ENCODE assay signal across 24 cellular contexts in genomic region chr18:74513883-74514205, GRCh38. TPM values are rescaled to one million over a fixed set of nuclear protein-coding genes. Genes with fewer than 3 reads are reported as not detected.
DNase-seq lines count a peak whose midpoint lies in the region; TF ChIP-seq lines count a peak whose summit lies in the region.
"Had no signal": no experiment of that assay in that cellular context is flagged by ENCODE, and none has a peak within 500 bp of the region (broad histone marks: within the 10 kb centered on the region; RNA-seq: fewer than 3 reads in every experiment).

No MANE protein-coding gene starts in this region.

- H3K4me1 ChIP-seq in liver (ENCODE audit: control insufficient read depth in 4 of 4, insufficient read depth in 4 of 4, low read length in 3 of 4) = peaks cover 9 to 55% (median 40%) of the 10 kb centered on the region in 4 donors
- H3K4me1 ChIP-seq: SJSA1 had no signal

- H3K27me3 ChIP-seq in dorsolateral prefrontal cortex = no peaks in the 10 kb centered on the region
- H3K27me3 ChIP-seq in liver (ENCODE audit: control insufficient read depth in 4 of 4, insufficient read depth in 4 of 4, low read length in 3 of 4) = no peaks in the 10 kb centered on the region
- H3K27me3 ChIP-seq: BLaER1, SJSA1 had no signal

- H3K27ac ChIP-seq in dorsolateral prefrontal cortex = peak overlapping the region in 56 of 59 donors; percentile 58 to 100 (median 96)
- peak overlapping the region; percentile 55 to 66 for H3K27ac ChIP-seq in liver (ENCODE audit: low read depth in 1 of 2, low read length in 2 of 2)
- peak overlapping the region; percentile 93 for H3K27ac ChIP-seq in substantia nigra (ENCODE audit: low read depth, low read length, poor library complexity, severe bottlenecking)
- H3K27ac ChIP-seq: 22Rv1, BLaER1, SJSA1 had no signal

- TF ChIP-seq RAD21 in liver (IDR thresholded peaks at IDR 0.05) = no peak

- H3K9me3 ChIP-seq in liver (ENCODE audit: control insufficient read depth in 4 of 4, low read length in 3 of 4) = no peaks in the 10 kb centered on the region
- H3K9me3 ChIP-seq: BLaER1, Caco-2, SJSA1 had no signal

- H3K9ac ChIP-seq in liver (ENCODE audit: low read depth in 1 of 2, low read length in 2 of 2) = no peak overlapping the region
- H3K9ac ChIP-seq: BLaER1 had no signal

- TF ChIP-seq CTCF in dorsolateral prefrontal cortex (IDR thresholded peaks at IDR 0.05 in 54 of 56, conservative IDR thresholded peaks at IDR 0.05 in 2 of 56; ENCODE audit: low read depth in 1 of 56, partially characterized antibody in 56 of 56) (no peak), liver (IDR thresholded peaks at IDR 0.05; ENCODE audit: low read depth, low read length, missing input control) (no peak)

- H3K4me3 ChIP-seq in dorsolateral prefrontal cortex (no peak overlapping the region), liver (ENCODE audit: low read depth in 1 of 3, low read length in 3 of 3) (no peak overlapping the region)
- H3K4me3 ChIP-seq: BLaER1, SJSA1 had no signal

- intact Hi-C loops in dorsolateral prefrontal cortex (cut with DNase I) = loop anchor here in 1 of 2 donors (2.0 kb wide), 1 partner anchor 21 kb away; the partner anchor contains the start of gene CNDP1

- WGBS in liver = 56% methylated on average over 8 of the region's 8 CpGs

- peaks cover 23 to 63% (median 42%) of the 10 kb centered on the region in 4 donors for H3K36me3 ChIP-seq in liver (ENCODE audit: control insufficient read depth in 4 of 4, insufficient read depth in 3 of 4, low read depth in 1 of 4, low read length in 3 of 4)

- DNase-seq in activated CD8-positive, alpha-beta memory T cell treated with anti-CD3 and anti-CD28 coated beads for 24 hours = peak; percentile 40
- no peak for DNase-seq in activated CD8-positive, alpha-beta memory T cell treated with anti-CD3 and anti-CD28 coated beads, Interleukin-2, amount 50 U/mL, for 4 hours
- DNase-seq in dorsolateral prefrontal cortex (peak in 1 of 10 donors; percentile 26), substantia nigra (lab: John Stamatoyannopoulos, UW) (no peak), KG1 (lab: John Stamatoyannopoulos, UW) (no peak), NCI-H1417 treated with DMSO at 0.1 percent for 48 hours (lab: John Stamatoyannopoulos, UW) (no peak), occipital lobe (lab: John Stamatoyannopoulos, UW) (no peak)
- DNase-seq: ACHN; Caco-2; CD4-positive, alpha-beta T cell; DMS 273 treated with DMSO at 0.1 percent for 48 hours; DMS79 treated with DMSO at 0.1 percent for 48 hours; IMR-90; NCI-H1105; NCI-H2029 treated with DMSO at 0.1 percent for 48 hours; NCI-H345; NCI-H524; NCI-H774; NK-92 treated with Interleukin-12 subunit alpha and Interleukin-12 subunit beta, amount 100 ng/mL, for 24 hours had no signal

TF ChIP-seq in liver, 16 proteins besides CTCF, POLR2A, EP300 and RAD21:
- TF ChIP-seq JUND (IDR thresholded peaks at IDR 0.05) = peak in 1 of 2 donors; percentile 35
- peak in 1 of 2 donors; percentile 22 for TF ChIP-seq HNF4A (conservative IDR thresholded peaks at IDR 0.05)
- no peak for TF ChIP-seq YY1 (IDR thresholded peaks at IDR 0.05)
- TF ChIP-seq FOXA1 (IDR thresholded peaks at IDR 0.05) = no peak

RNA-seq across cellular contexts. Expression of gene CNDP2, which starts 17.7 kb away (rescaled TPM):
- 100 to 1,000 TPM; 146 to 408 (median 218) TPM for total RNA-seq in dorsolateral prefrontal cortex
- total RNA-seq in liver = 100 to 1,000 TPM in 1 of 2 donors, 10 to 100 TPM in 1; 65.5 to 167 TPM
- 100 to 1,000 TPM; 123 to 159 TPM for polyA plus RNA-seq in liver
- total RNA-seq in occipital lobe = 32.6 TPM

RNA-seq across cellular contexts. Expression of gene CNDP1, which starts 20.5 kb away (rescaled TPM):
- total RNA-seq in dorsolateral prefrontal cortex = 100 to 1,000 TPM in 66 of 120 experiments, 10 to 100 TPM in 54; 11.2 to 509 (median 107) TPM
- total RNA-seq in liver = 1 to 10 TPM in 1 of 2 donors, under 1 TPM in 1; 0.09 to 8.2 TPM
- polyA plus RNA-seq in liver = 10 to 100 TPM in 1 of 2 donors, 1 to 10 TPM in 1; 3.4 to 21.1 TPM
- 0.16 TPM for total RNA-seq in occipital lobe
- total RNA-seq: H4, IMR-90, SJSA1 had no signal
- polyA plus RNA-seq: IMR-90 had no signal

RNA-seq across cellular contexts. Expression of gene DIPK1C, which starts 56.7 kb away (rescaled TPM):
- total RNA-seq in dorsolateral prefrontal cortex (10 to 100 TPM in 76 of 120 experiments, 1 to 10 TPM in 44; 1.9 to 31.7 (median 11.6) TPM), liver (under 1 TPM; 0.08 to 0.19 TPM), occipital lobe (12.3 TPM)
- under 1 TPM in 1 of 2 donors, not detected in 1; 0.06 TPM for polyA plus RNA-seq in liver
- total RNA-seq: Caco-2; CD4-positive, alpha-beta T cell; H4; IMR-90; SJSA1 had no signal
- polyA plus RNA-seq: IMR-90 had no signal
